In genomic region chr16:1121601-1122000, GRCh38 we compare ENCODE assay signal across 22 cellular contexts. TPM values are rescaled to one million over a fixed set of nuclear protein-coding genes. Genes with fewer than 3 reads are reported as not detected.
DNase-seq lines count a peak whose midpoint lies in the region; TF ChIP-seq lines count a peak whose summit lies in the region.
"Had no signal": no experiment of that assay in that cellular context is flagged by ENCODE, and none has a peak within 500 bp of the region (broad histone marks: within the 10 kb centered on the region; RNA-seq: fewer than 3 reads in every experiment).

No MANE protein-coding gene starts in this region.

- H2BK120ac ChIP-seq in neuronal stem cell (ENCODE audit: low read depth, low read length) = no peak overlapping the region

- H3K4me3 Mint-ChIP-seq in glutamatergic neuron (ENCODE audit: unreplicated experiment) = no peak overlapping the region
- H3K4me3 Mint-ChIP-seq: CD4-positive, CD25-positive, alpha-beta regulatory T cell; CD8-positive, alpha-beta T cell; H9 had no signal

- peak overlapping the region; percentile 44 for H3K18ac ChIP-seq in neuronal stem cell (ENCODE audit: low read length)

- no peak overlapping the region for H3K23ac ChIP-seq in neuronal stem cell (ENCODE audit: low read depth, low read length, poor library complexity)

- no peak overlapping the region for H3K14ac ChIP-seq in neuronal stem cell (ENCODE audit: low read length)

- peak overlapping the region; percentile 37 for H3K27ac ChIP-seq in WERI-Rb-1
- no peak overlapping the region for H3K27ac ChIP-seq in neuronal stem cell (replicated peaks; ENCODE audit: low read length)
- H3K27ac ChIP-seq: C4-2B, GM23248 had no signal

- no peak for TF ChIP-seq CTCF in WERI-Rb-1 (IDR thresholded peaks at IDR 0.05; ENCODE audit: low read depth, low read length)
- no peak for TF ChIP-seq CTCF in glutamatergic neuron (IDR thresholded peaks at IDR 0.05; ENCODE audit: partially characterized antibody, unreplicated experiment)

- H3K4me3 ChIP-seq in NT2/D1 (ENCODE audit: insufficient read length, low read depth) (no peak overlapping the region), WERI-Rb-1 (ENCODE audit: low read depth, low read length) (no peak overlapping the region), neuronal stem cell (ENCODE audit: low read length in 2 of 2) (no peak overlapping the region)
- H3K4me3 ChIP-seq: GM12878, GM23248 had no signal

- no CpG with 5 or more reads among the region's 14 CpGs for WGBS in neuronal stem cell (ENCODE audit: extremely low coverage in 2 of 2, insufficient read length in 2 of 2, insufficient replicate concordance in 1 of 2), 2 donors

- no peaks in the 10 kb centered on the region for H3K9me3 Mint-ChIP-seq in glutamatergic neuron (ENCODE audit: unreplicated experiment)
- H3K9me3 Mint-ChIP-seq: CD4-positive, CD25-positive, alpha-beta regulatory T cell; CD8-positive, alpha-beta T cell; H9 had no signal

- H2AFZ ChIP-seq in neuronal stem cell (ENCODE audit: low read length) = peak overlapping the region; percentile 72
- H2AFZ ChIP-seq: GM23248 had no signal

- H3K27ac Mint-ChIP-seq in glutamatergic neuron (ENCODE audit: unreplicated experiment) = peak overlapping the region; percentile 28
- H3K27ac Mint-ChIP-seq: CD4-positive, CD25-positive, alpha-beta regulatory T cell; CD8-positive, alpha-beta T cell; H9 had no signal

- H3K36me3 Mint-ChIP-seq in glutamatergic neuron (ENCODE audit: unreplicated experiment) = no peaks in the 10 kb centered on the region
- H3K36me3 Mint-ChIP-seq: CD4-positive, CD25-positive, alpha-beta regulatory T cell; CD8-positive, alpha-beta T cell had no signal

- peak overlapping the region; percentile 82 for H2AK5ac ChIP-seq in neuronal stem cell (ENCODE audit: low read depth, low read length)

- H3K9me3 ChIP-seq in NT2/D1 (ENCODE audit: insufficient read depth, low read length) (no peaks in the 10 kb centered on the region), WERI-Rb-1 (ENCODE audit: severe bottlenecking) (no peaks in the 10 kb centered on the region), neuronal stem cell (replicated peaks in 1 of 2; ENCODE audit: control insufficient read depth in 2 of 2, insufficient read depth in 1 of 2, low read depth in 1 of 2, low read length in 2 of 2) (no peaks in the 10 kb centered on the region)
- H3K9me3 ChIP-seq: Caco-2 had no signal

- H3K27me3 Mint-ChIP-seq in glutamatergic neuron (ENCODE audit: unreplicated experiment) = peaks cover 1% of the 10 kb centered on the region
- H3K27me3 Mint-ChIP-seq: CD4-positive, CD25-positive, alpha-beta regulatory T cell had no signal

- no peak overlapping the region for H3K4ac ChIP-seq in neuronal stem cell (ENCODE audit: low read length)

- peak overlapping the region; percentile 46 for H2BK12ac ChIP-seq in neuronal stem cell (ENCODE audit: low read length)

- H3K27me3 ChIP-seq in NT2/D1 (ENCODE audit: insufficient read depth, insufficient read length) = peaks cover 73% of the 10 kb centered on the region
- no peaks in the 10 kb centered on the region for H3K27me3 ChIP-seq in WERI-Rb-1 (ENCODE audit: insufficient read depth, low read depth, severe bottlenecking)
- H3K27me3 ChIP-seq in neuronal stem cell (ENCODE audit: control insufficient read depth in 3 of 3, insufficient read depth in 3 of 3, low read depth in 1 of 3, low read length in 3 of 3) = peaks cover 0 to 47% (median 0%) of the 10 kb centered on the region in 3 experiments

- H3K4me2 ChIP-seq in neuronal stem cell (ENCODE audit: insufficient read depth, low read length, poor library complexity, severe bottlenecking) = no peak overlapping the region

- DNase-seq in NT2/D1 (ENCODE audit: low read depth, low spot score) = no peak
- no peak for DNase-seq in WERI-Rb-1
- DNase-seq in glutamatergic neuron = no peak
- no peak for DNase-seq in neuronal stem cell (ENCODE audit: low spot score)
- no peak for DNase-seq in activated CD4-positive, alpha-beta T cell treated with anti-CD3 and anti-CD28 coated beads for 4 hours
- no peak for DNase-seq in activated CD4-positive, alpha-beta T cell treated with anti-CD3 and anti-CD28 coated beads, Interleukin-2, amount 50 U/mL, for 4 hours
- DNase-seq in NCI-H82 (lab: John Stamatoyannopoulos, UW) = no peak
- DNase-seq: Caco-2; CD4-positive, CD25-positive, alpha-beta regulatory T cell; CD8-positive, alpha-beta T cell; DMS 273 treated with DMSO at 0.1 percent for 48 hours; DMS79; EL; GDM1; H9 had no signal

- peak overlapping the region; percentile 5 for H2BK15ac ChIP-seq in neuronal stem cell (ENCODE audit: low read length)

- no peaks in the 10 kb centered on the region for H3K36me3 ChIP-seq in NT2/D1 (ENCODE audit: insufficient read depth, insufficient read length, low read length)
- H3K36me3 ChIP-seq in WERI-Rb-1 = no peaks in the 10 kb centered on the region
- no peaks in the 10 kb centered on the region for H3K36me3 ChIP-seq in neuronal stem cell (replicated peaks in 1 of 2; ENCODE audit: control insufficient read depth in 2 of 2, insufficient read depth in 2 of 2, low read length in 2 of 2)

- H4K8ac ChIP-seq in neuronal stem cell (ENCODE audit: low read depth, low read length) = no peak overlapping the region

- H2BK5ac ChIP-seq in neuronal stem cell (ENCODE audit: low read length) = peak overlapping the region; percentile 87

- H3K79me1 ChIP-seq in neuronal stem cell (ENCODE audit: low read depth, low read length) = no peaks in the 10 kb centered on the region

- H3K9ac ChIP-seq in NT2/D1 (ENCODE audit: insufficient read length, low read depth) (peak overlapping the region; percentile 24), neuronal stem cell (ENCODE audit: low read depth, low read length, poor library complexity) (no peak overlapping the region)
- H3K9ac ChIP-seq: GM23248 had no signal

- no peak overlapping the region for H4K91ac ChIP-seq in neuronal stem cell (ENCODE audit: low read depth, low read length, poor library complexity)

- no peaks in the 10 kb centered on the region for H3K4me1 Mint-ChIP-seq in glutamatergic neuron (ENCODE audit: low read depth, unreplicated experiment)
- H3K4me1 Mint-ChIP-seq: CD4-positive, CD25-positive, alpha-beta regulatory T cell had no signal

- H3K4me1 ChIP-seq in NT2/D1 (ENCODE audit: insufficient read depth, insufficient read length) (peaks cover 20% of the 10 kb centered on the region), neuronal stem cell (ENCODE audit: control insufficient read depth in 2 of 2, insufficient read depth in 1 of 2, low read depth in 1 of 2, low read length in 2 of 2) (peaks cover 12 to 19% of the 10 kb centered on the region in 2 donors)
- H3K4me1 ChIP-seq: Caco-2 had no signal

RNA-seq across cellular contexts. Expression of gene C1QTNF8, which starts 25.6 kb away (rescaled TPM):
- total RNA-seq in glutamatergic neuron (ENCODE audit: unreplicated experiment) = not detected
- not detected for polyA plus RNA-seq in neuronal stem cell (2013, experiment 1 of 2)
- not detected for polyA plus RNA-seq in neuronal stem cell (2013, experiment 2 of 2)
- total RNA-seq: A673; Caco-2; CD4-positive, CD25-positive, alpha-beta regulatory T cell; CD8-positive, alpha-beta T cell; GM12878; GM23248; H4; H9 had no signal
- polyA plus RNA-seq: BJ; CD4-positive, CD25-positive, alpha-beta regulatory T cell; GM12878; GM23248 had no signal

RNA-seq across cellular contexts. Expression of gene CACNA1H, which starts 31.3 kb away (rescaled TPM):
- 161 TPM for total RNA-seq in glutamatergic neuron (ENCODE audit: unreplicated experiment)
- 21.5 TPM for polyA plus RNA-seq in neuronal stem cell (2013, experiment 1 of 2)
- 21.7 TPM for polyA plus RNA-seq in neuronal stem cell (2013, experiment 2 of 2)
- polyA plus RNA-seq: GM23248 had no signal

RNA-seq across cellular contexts. Expression of gene SSTR5, which starts 49.1 kb away (rescaled TPM):
- total RNA-seq in glutamatergic neuron (ENCODE audit: unreplicated experiment) = 1.3 TPM
- not detected for polyA plus RNA-seq in neuronal stem cell (2013, experiment 1 of 2)
- not detected for polyA plus RNA-seq in neuronal stem cell (2013, experiment 2 of 2)
- total RNA-seq: A172; A673; CD4-positive, CD25-positive, alpha-beta regulatory T cell; CD8-positive, alpha-beta T cell; GM12878; GM23248; H4 had no signal
- polyA plus RNA-seq: BJ; CD4-positive, CD25-positive, alpha-beta regulatory T cell; GM12878; GM23248 had no signal
